In genomic region chr12:52029686-52030085, GRCh38 we compare ENCODE assay signal across 11 cellular contexts. TPM values are rescaled to one million over a fixed set of nuclear protein-coding genes. Genes with fewer than 3 reads are reported as not detected.
DNase-seq lines count a peak whose midpoint lies in the region; ATAC-seq and TF ChIP-seq lines count a peak whose summit lies in the region.
"Had no signal": no experiment of that assay in that cellular context is flagged by ENCODE, and none has a peak within 500 bp of the region (broad histone marks: within the 10 kb centered on the region; RNA-seq: fewer than 3 reads in every experiment).

No MANE protein-coding gene starts in this region.

- ATAC-seq in HG03175 (IDR thresholded peaks at IDR 0.05; ENCODE audit: unreplicated experiment) = no peak

- peaks cover 6 to 8% of the 10 kb centered on the region in 2 donors for H3K4me1 ChIP-seq in breast epithelium

- intact Hi-C loops in MCF 10A (cut with micrococcal nuclease) = no loop called here
- intact Hi-C loops in breast epithelium (cut with DNase I; ENCODE audit: low total_unique reads) = loop anchor here (5.0 kb wide), 1 partner anchor 53 kb away; no protein-coding TSS in a partner anchor
- intact Hi-C loops in activated T-helper 2 cell treated with anti-CD3 and anti-CD28 coated beads, Interferon-gamma antibody, Interleukin-2, Interleukin-4, amounts not matched to agents 10 μg/mL and 5 μg/mL and 100 μg/mL, durations not matched to agents 14 hours and 24 hours and 36 hours (cut with micrococcal nuclease) = no loop called here

- TF ChIP-seq CTCF in MCF 10A (IDR thresholded peaks at IDR 0.05; ENCODE audit: unreplicated experiment) = no peak
- no peak for TF ChIP-seq CTCF in breast epithelium (IDR thresholded peaks at IDR 0.05)
- TF ChIP-seq CTCF in fibroblast of the aortic adventitia (IDR thresholded peaks at IDR 0.05; ENCODE audit: insufficient read depth, low read length) = no peak

- H3K27ac ChIP-seq in breast epithelium (no peak overlapping the region), temporal lobe (ENCODE audit: low read depth, low read length) (peak overlapping the region; percentile 40)

- H3K4me1 Mint-ChIP-seq in MCF 10A (ENCODE audit: insufficient read depth, unreplicated experiment) = peaks cover 21% of the 10 kb centered on the region
- H3K4me1 Mint-ChIP-seq in activated T-helper 2 cell treated with anti-CD3 and anti-CD28 coated beads, Interferon-gamma antibody, Interleukin-2, Interleukin-4, amounts not matched to agents 10 μg/mL and 5 μg/mL and 100 μg/mL, durations not matched to agents 14 hours and 24 hours and 36 hours (ENCODE audit: low read depth) = peaks cover 32% of the 10 kb centered on the region

- no peak for TF ChIP-seq POLR2A in breast epithelium (IDR thresholded peaks at IDR 0.05)

- no peaks in the 10 kb centered on the region for H3K36me3 ChIP-seq in breast epithelium

- DNase-seq in MCF 10A (ENCODE audit: unreplicated experiment) (peak; percentile 43), breast epithelium (ENCODE audit: low spot score in 2 of 2) (no peak), NCI-H748 treated with DMSO at 0.1 percent for 48 hours (lab: John Stamatoyannopoulos, UW) (peak; percentile 43), fibroblast of the aortic adventitia (ENCODE audit: low read depth) (peak; percentile 41), epidermal melanocyte (ENCODE audit: insufficient read length, low spot score) (no peak)
- DNase-seq in activated T-helper 2 cell treated with anti-CD3 and anti-CD28 coated beads, Interferon-gamma antibody, Interleukin-2, Interleukin-4, amounts not matched to agents 10 μg/mL and 5 μg/mL and 100 μg/mL, durations not matched to agents 14 hours and 24 hours and 36 hours (ENCODE audit: low spot score) = no peak
- DNase-seq: activated T-cell treated with anti-CD3 and anti-CD28 coated beads, Interleukin-2, amount 50 U/mL, for 48 hours; NK-92 treated with Interleukin-12 subunit alpha and Interleukin-12 subunit beta, amount 100 ng/mL, for 24 hours had no signal

- H3K27me3 ChIP-seq in breast epithelium = no peaks in the 10 kb centered on the region

- no peaks in the 10 kb centered on the region for H3K27me3 Mint-ChIP-seq in MCF 10A (ENCODE audit: insufficient read depth, unreplicated experiment)
- H3K27me3 Mint-ChIP-seq in activated T-helper 2 cell treated with anti-CD3 and anti-CD28 coated beads, Interferon-gamma antibody, Interleukin-2, Interleukin-4, amounts not matched to agents 10 μg/mL and 5 μg/mL and 100 μg/mL, durations not matched to agents 14 hours and 24 hours and 36 hours (ENCODE audit: low read depth) = no peaks in the 10 kb centered on the region

- CTCF ChIA-PET in MCF 10A (lab: Yijun Ruan, JAX) = interaction anchor here (0.5 to 17.1 kb wide), 5 partner anchors 15 to 977 kb away, joined by 3 to 560 read pairs (median 4); partner anchors contain the start of genes ATG101, EIF4B and SMIM41

- no peak overlapping the region for H3K27ac Mint-ChIP-seq in MCF 10A (ENCODE audit: low read depth, unreplicated experiment)
- H3K27ac Mint-ChIP-seq in activated T-helper 2 cell treated with anti-CD3 and anti-CD28 coated beads, Interferon-gamma antibody, Interleukin-2, Interleukin-4, amounts not matched to agents 10 μg/mL and 5 μg/mL and 100 μg/mL, durations not matched to agents 14 hours and 24 hours and 36 hours = no peak overlapping the region

- H3K36me3 Mint-ChIP-seq in MCF 10A (ENCODE audit: insufficient read depth, unreplicated experiment) = no peaks in the 10 kb centered on the region
- H3K36me3 Mint-ChIP-seq in activated T-helper 2 cell treated with anti-CD3 and anti-CD28 coated beads, Interferon-gamma antibody, Interleukin-2, Interleukin-4, amounts not matched to agents 10 μg/mL and 5 μg/mL and 100 μg/mL, durations not matched to agents 14 hours and 24 hours and 36 hours (ENCODE audit: low read depth) = no peaks in the 10 kb centered on the region

- no peak overlapping the region for H3K4me3 Mint-ChIP-seq in MCF 10A (ENCODE audit: unreplicated experiment)
- no peak overlapping the region for H3K4me3 Mint-ChIP-seq in activated T-helper 2 cell treated with anti-CD3 and anti-CD28 coated beads, Interferon-gamma antibody, Interleukin-2, Interleukin-4, amounts not matched to agents 10 μg/mL and 5 μg/mL and 100 μg/mL, durations not matched to agents 14 hours and 24 hours and 36 hours (ENCODE audit: low read depth)

- no peak overlapping the region for H3K4me3 ChIP-seq in breast epithelium
- no peak overlapping the region for H3K4me3 ChIP-seq in fibroblast of the aortic adventitia (ENCODE audit: low read depth, low read length)

- no TSS peak for BruUV-seq in MCF 10A (replicated peaks; lab: Mats Ljungman, UMichigan)

- no peaks in the 10 kb centered on the region for H3K9me3 ChIP-seq in breast epithelium

- POLR2A ChIA-PET in MCF 10A (lab: Yijun Ruan, JAX) = interaction anchor here (0.6 to 1.2 kb wide), 2 partner anchors 21 to 42 kb away, joined by 3 to 5 read pairs; partner anchors contain the start of gene NR4A1

- H3K9me3 Mint-ChIP-seq in MCF 10A (ENCODE audit: unreplicated experiment) = no peaks in the 10 kb centered on the region
- H3K9me3 Mint-ChIP-seq in activated T-helper 2 cell treated with anti-CD3 and anti-CD28 coated beads, Interferon-gamma antibody, Interleukin-2, Interleukin-4, amounts not matched to agents 10 μg/mL and 5 μg/mL and 100 μg/mL, durations not matched to agents 14 hours and 24 hours and 36 hours = no peaks in the 10 kb centered on the region

RNA-seq across cellular contexts. Expression of gene NR4A1, which starts 21.6 kb away (rescaled TPM):
- total RNA-seq in MCF 10A (2022) (0.69 and 2.9 TPM in 2 replicates), breast epithelium (100 to 1,000 TPM in 1 of 3 donors, 10 to 100 TPM in 2; 35.7 to 154 (median 66.2) TPM), fibroblast of the aortic adventitia (ENCODE audit: low replicate concordance) (0.82 and 3.9 TPM in 2 replicates), temporal lobe (10.1 TPM)
- total RNA-seq in activated T-helper 2 cell treated with anti-CD3 and anti-CD28 coated beads, Interferon-gamma antibody, Interleukin-2, Interleukin-4, amounts not matched to agents 10 μg/mL and 5 μg/mL and 100 μg/mL, durations not matched to agents 14 hours and 24 hours and 36 hours = 134 and 139 TPM in 2 replicates

RNA-seq across cellular contexts. Expression of gene TAMALIN, which starts 22.9 kb away (rescaled TPM):
- total RNA-seq in MCF 10A (2022) (0.39 TPM in 1 of 2 replicates, not detected in the other), breast epithelium (10 to 100 TPM in 2 of 3 donors, 1 to 10 TPM in 1; 8.5 to 27.2 (median 16.0) TPM), fibroblast of the aortic adventitia (ENCODE audit: low replicate concordance) (7.3 TPM in 2 replicates), temporal lobe (1.5 TPM)
- 6.0 and 6.1 TPM in 2 replicates for total RNA-seq in activated T-helper 2 cell treated with anti-CD3 and anti-CD28 coated beads, Interferon-gamma antibody, Interleukin-2, Interleukin-4, amounts not matched to agents 10 μg/mL and 5 μg/mL and 100 μg/mL, durations not matched to agents 14 hours and 24 hours and 36 hours

RNA-seq across cellular contexts. Expression of gene ATG101, which starts 40.1 kb away (rescaled TPM):
- total RNA-seq in MCF 10A (2022) (64.2 and 66.9 TPM in 2 replicates), breast epithelium (10 to 100 TPM; 35.0 to 54.2 (median 39.7) TPM), fibroblast of the aortic adventitia (ENCODE audit: low replicate concordance) (41.1 and 89.2 TPM in 2 replicates), temporal lobe (15.0 TPM)
- total RNA-seq in activated T-helper 2 cell treated with anti-CD3 and anti-CD28 coated beads, Interferon-gamma antibody, Interleukin-2, Interleukin-4, amounts not matched to agents 10 μg/mL and 5 μg/mL and 100 μg/mL, durations not matched to agents 14 hours and 24 hours and 36 hours = 44.6 and 45.9 TPM in 2 replicates

RNA-seq across cellular contexts. Expression of gene SMIM41, which starts 49.8 kb away (rescaled TPM):
- total RNA-seq in MCF 10A (2022) = not detected in 2 replicates
- 1 to 10 TPM in 1 of 3 donors, not detected in 2; 1.3 TPM for total RNA-seq in breast epithelium
- total RNA-seq in fibroblast of the aortic adventitia (ENCODE audit: low replicate concordance) = 0.27 and 0.98 TPM in 2 replicates
- total RNA-seq in temporal lobe = not detected
- 0.14 and 0.16 TPM in 2 replicates for total RNA-seq in activated T-helper 2 cell treated with anti-CD3 and anti-CD28 coated beads, Interferon-gamma antibody, Interleukin-2, Interleukin-4, amounts not matched to agents 10 μg/mL and 5 μg/mL and 100 μg/mL, durations not matched to agents 14 hours and 24 hours and 36 hours
- total RNA-seq: frontal cortex had no signal

Comparison
In these comparisons a context has a peak if more than half of its experiments do, and no peak if none do; other contexts are left out.
1. DNase-seq: peak in MCF 10A (single experiment), NCI-H748 treated with DMSO at 0.1 percent for 48 hours (single experiment) and fibroblast of the aortic adventitia (single experiment); none in breast epithelium (0 of 2), epidermal melanocyte (single experiment) and activated T-helper 2 cell treated with anti-CD3 and anti-CD28 coated beads, Interferon-gamma antibody, Interleukin-2, Interleukin-4, amounts not matched to agents 10 μg/mL and 5 μg/mL and 100 μg/mL, durations not matched to agents 14 hours and 24 hours and 36 hours (single experiment).